Comparison of ENCODE assay signal across 14 cellular contexts in genomic region chr1:32623775-32624174, GRCh38. TPM values are rescaled to one million over a fixed set of nuclear protein-coding genes. Genes with fewer than 3 reads are reported as not detected.
DNase-seq lines count a peak whose midpoint lies in the region; ATAC-seq and TF ChIP-seq lines count a peak whose summit lies in the region.
"Had no signal": no experiment of that assay in that cellular context is flagged by ENCODE, and none has a peak within 500 bp of the region (broad histone marks: within the 10 kb centered on the region; RNA-seq: fewer than 3 reads in every experiment).

No MANE protein-coding gene starts in this region.

- peaks cover 27% of the 10 kb centered on the region for H3K36me3 Mint-ChIP-seq in activated naive CD8-positive, alpha-beta T cell

- H3K36me3 ChIP-seq in SU-DHL-6 (ENCODE audit: low read length) = peaks cover 30% of the 10 kb centered on the region; the same call in 1 of the 2 replicates
- H3K36me3 ChIP-seq: prostate gland had no signal

- peak overlapping the region; percentile 38 for H3K4me3 Mint-ChIP-seq in activated naive CD8-positive, alpha-beta T cell

- H3K79me2 ChIP-seq in SU-DHL-6 (ENCODE audit: insufficient read depth, low read length) = 0 out of 2 replicates have a peak, but pooled peaks cover 4% of the 10 kb centered on the region

- no peaks in the 10 kb centered on the region for H3K9me3 ChIP-seq in SU-DHL-6 (ENCODE audit: insufficient read depth, low read length)
- H3K9me3 ChIP-seq: prostate gland had no signal

- peak overlapping the region; percentile 93 for H3K27ac Mint-ChIP-seq in activated naive CD8-positive, alpha-beta T cell

- peaks cover 9% of the 10 kb centered on the region for H3K9me3 Mint-ChIP-seq in activated naive CD8-positive, alpha-beta T cell (ENCODE audit: low read depth)

- H3K4me3 ChIP-seq in SU-DHL-6 (ENCODE audit: insufficient read depth, low read length, poor library complexity, severe bottlenecking) = no peak overlapping the region
- H3K4me3 ChIP-seq: prostate gland had no signal

- H3K9ac ChIP-seq in SU-DHL-6 (ENCODE audit: low read length) = no peak overlapping the region

- ATAC-seq in left lobe of liver = no peak
- no peak for ATAC-seq in GM18873 (IDR thresholded peaks at IDR 0.05; ENCODE audit: low FRiP score, unreplicated experiment)

- no peak overlapping the region for H3K4me2 ChIP-seq in SU-DHL-6 (ENCODE audit: low read depth, low read length, poor library complexity, severe bottlenecking)

- peaks cover 5% of the 10 kb centered on the region; the same call in 1 of the 2 replicates for H3F3A ChIP-seq in SU-DHL-6 (ENCODE audit: insufficient read depth)

- peak; percentile 51 for DNase-seq in CMK (ENCODE audit: low read depth)
- DNase-seq in stimulated activated CD4-positive, alpha-beta T cell treated with anti-CD3 and anti-CD28 coated beads, Interleukin-1b, Interleukin-23, amount 100 ng/mL, for 48 hours = peak; percentile 53
- no peak for DNase-seq in left lobe of liver (ENCODE audit: low spot score)
- no peak for DNase-seq in NCI-H2081 treated with DMSO at 0.1 percent for 48 hours (lab: John Stamatoyannopoulos, UW)
- no peak for DNase-seq in NCI-H2196 (lab: John Stamatoyannopoulos, UW; ENCODE audit: unreplicated experiment)
- DNase-seq: C1 segment of cervical spinal cord, midbrain, NCI-H146, NCI-H748 treated with DMSO at 0.1 percent for 48 hours, SHP77 had no signal

- no peaks in the 10 kb centered on the region for H3K27me3 Mint-ChIP-seq in activated naive CD8-positive, alpha-beta T cell

- peaks cover 30% of the 10 kb centered on the region for H3K4me1 Mint-ChIP-seq in activated naive CD8-positive, alpha-beta T cell (ENCODE audit: low read depth)

- H3K27ac ChIP-seq in SU-DHL-6 (ENCODE audit: low read depth, low read length) = peak overlapping the region; percentile 35; the same call in 1 of the 2 replicates
- H3K27ac ChIP-seq: prostate gland had no signal

- H4K20me1 ChIP-seq in SU-DHL-6 (ENCODE audit: low read depth, low read length) = no peaks in the 10 kb centered on the region

- no peaks in the 10 kb centered on the region for H3K9me2 ChIP-seq in SU-DHL-6 (replicated peaks; ENCODE audit: insufficient read depth, low read length)

- H3K27me3 ChIP-seq in SU-DHL-6 (ENCODE audit: low read length) = no peaks in the 10 kb centered on the region

- no peak for TF ChIP-seq CTCF in SU-DHL-6 (IDR thresholded peaks at IDR 0.05; ENCODE audit: insufficient read depth, low read length, poor library complexity, severe bottlenecking)

- H2AFZ ChIP-seq in SU-DHL-6 (ENCODE audit: low read depth, low read length, severe bottlenecking) = no peak overlapping the region

RNA-seq across cellular contexts. Expression of gene ZBTB8OS, which starts 26.6 kb away (rescaled TPM):
- 22.7 TPM for total RNA-seq in left lobe of liver

RNA-seq across cellular contexts. Expression of gene RBBP4, which starts 27.2 kb away (rescaled TPM):
- total RNA-seq in left lobe of liver = 52.3 TPM

Comparison
In these comparisons a context has a peak if more than half of its experiments do, and no peak if none do; other contexts are left out.
1. DNase-seq: peak in CMK (single experiment) and stimulated activated CD4-positive, alpha-beta T cell treated with anti-CD3 and anti-CD28 coated beads, Interleukin-1b, Interleukin-23, amount 100 ng/mL, for 48 hours (single experiment); none in left lobe of liver (single experiment), NCI-H2081 treated with DMSO at 0.1 percent for 48 hours (single experiment) and NCI-H2196 (single experiment).